In the genomic region with DNA sequence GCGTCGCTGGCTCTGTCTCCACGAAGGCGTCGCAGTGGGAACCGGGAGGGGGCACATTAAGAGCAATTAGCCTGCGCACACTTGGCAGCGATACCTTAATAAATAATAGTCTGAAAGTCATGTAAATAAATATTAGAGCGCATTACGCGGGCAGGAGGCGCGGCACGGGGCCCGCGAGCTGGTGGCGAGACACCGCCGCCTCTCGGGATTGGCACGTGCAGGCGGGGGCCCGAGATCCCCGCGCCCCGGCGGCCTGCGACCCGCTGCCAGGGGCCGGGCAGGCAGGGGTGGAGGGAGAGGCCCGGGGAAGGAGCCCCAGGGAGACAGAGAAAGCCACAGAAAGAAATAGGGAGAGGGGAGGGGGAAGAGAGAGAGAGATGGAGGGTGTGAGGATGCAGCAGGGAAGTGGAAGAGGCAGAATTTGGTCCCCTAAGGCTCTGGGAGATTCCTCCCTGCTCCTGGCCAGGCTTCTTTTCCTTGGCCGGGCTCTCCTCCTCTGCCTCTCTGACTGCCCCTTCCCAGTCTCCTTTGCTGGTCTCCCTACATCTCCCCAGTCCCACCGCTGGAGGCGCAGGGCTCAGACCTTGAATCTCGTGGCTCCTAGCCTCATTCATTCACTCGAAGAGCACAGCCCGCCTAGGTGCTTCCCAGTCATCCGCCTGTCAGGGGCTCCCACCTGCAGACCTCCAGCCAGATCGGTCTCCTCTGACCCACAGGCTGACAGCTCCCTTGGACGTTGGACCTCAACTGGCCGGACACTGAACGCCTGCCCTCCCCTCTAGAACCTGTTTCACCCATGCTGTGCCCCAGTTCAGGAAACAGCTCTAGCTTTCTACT, we compare ENCODE assay signal across 8 cellular contexts.
A peak's percentile ranks its signal among the peaks of the same experiment; 100 is the strongest.
DNase-seq lines count a peak whose midpoint lies in the region; ATAC-seq and TF ChIP-seq lines count a peak whose summit lies in the region.

No MANE protein-coding gene starts in this region.

- H3K9me3 ChIP-seq in MG63 (no peaks in the 10 kb centered on the region), left lung (no peaks in the 10 kb centered on the region), ascending aorta (no peaks in the 10 kb centered on the region)

- intact Hi-C loops in left lung (cut with DNase I): no loop called here
- intact Hi-C loops in ascending aorta (cut with DNase I): no loop called here

- TF ChIP-seq CTCF in left lung (IDR thresholded peaks at IDR 0.05): peak; percentile 19 to 30
- no peak for TF ChIP-seq CTCF in ascending aorta (IDR thresholded peaks at IDR 0.05)

- H3K27me3 ChIP-seq in MG63 (peaks cover 7% of the 10 kb centered on the region; the same call in 1 of the 2 replicates), left lung (peaks cover 23 to 96% of the 10 kb centered on the region in 2 donors), ascending aorta (no peaks in the 10 kb centered on the region)

- ATAC-seq in left lung (peak; percentile 62), HG03280 (IDR thresholded peaks at IDR 0.05; ENCODE audit: unreplicated experiment) (no peak)

- H3K27ac ChIP-seq in left lung: no peak overlapping the region
- no peak overlapping the region for H3K27ac ChIP-seq in ascending aorta

- peaks cover 0 to 6% of the 10 kb centered on the region in 2 donors for H3K4me1 ChIP-seq in left lung
- no peaks in the 10 kb centered on the region for H3K4me1 ChIP-seq in ascending aorta

- DNase-seq in DMS153 (lab: John Stamatoyannopoulos, UW) (peak; percentile 42), MG63 (peak; percentile 67), cerebellar cortex (ENCODE audit: low spot score) (peak; percentile 72), left lung (no peak), ureter (ENCODE audit: low spot score) (peak; percentile 59), ascending aorta (ENCODE audit: low spot score in 2 of 2) (no peak)
- no peak for DNase-seq in activated CD8-positive, alpha-beta memory T cell treated with anti-CD3 and anti-CD28 coated beads, Interleukin-2, amount 50 U/mL, for 48 hours

- H3K4me3 ChIP-seq in MG63: no peak overlapping the region
- no peak overlapping the region for H3K4me3 ChIP-seq in left lung
- H3K4me3 ChIP-seq in ascending aorta: peak overlapping the region in 1 of 2 donors; percentile 26

- H3K36me3 ChIP-seq in MG63 (no peaks in the 10 kb centered on the region), left lung (no peaks in the 10 kb centered on the region), ascending aorta (no peaks in the 10 kb centered on the region)

Comparison
In these comparisons a context has a peak if more than half of its experiments do, and no peak if none do; other contexts are left out.
1. DNase-seq: peak in DMS153 (single experiment), MG63 (single experiment), cerebellar cortex (single experiment) and ureter (single experiment); none in left lung (0 of 2), ascending aorta (0 of 2) and activated CD8-positive, alpha-beta memory T cell treated with anti-CD3 and anti-CD28 coated beads, Interleukin-2, amount 50 U/mL, for 48 hours (single experiment).
2. CTCF ChIP-seq: peak in left lung (2 of 2); none in ascending aorta (0 of 3).